ENCODE assay signal across 2 cellular contexts in the genomic region with DNA sequence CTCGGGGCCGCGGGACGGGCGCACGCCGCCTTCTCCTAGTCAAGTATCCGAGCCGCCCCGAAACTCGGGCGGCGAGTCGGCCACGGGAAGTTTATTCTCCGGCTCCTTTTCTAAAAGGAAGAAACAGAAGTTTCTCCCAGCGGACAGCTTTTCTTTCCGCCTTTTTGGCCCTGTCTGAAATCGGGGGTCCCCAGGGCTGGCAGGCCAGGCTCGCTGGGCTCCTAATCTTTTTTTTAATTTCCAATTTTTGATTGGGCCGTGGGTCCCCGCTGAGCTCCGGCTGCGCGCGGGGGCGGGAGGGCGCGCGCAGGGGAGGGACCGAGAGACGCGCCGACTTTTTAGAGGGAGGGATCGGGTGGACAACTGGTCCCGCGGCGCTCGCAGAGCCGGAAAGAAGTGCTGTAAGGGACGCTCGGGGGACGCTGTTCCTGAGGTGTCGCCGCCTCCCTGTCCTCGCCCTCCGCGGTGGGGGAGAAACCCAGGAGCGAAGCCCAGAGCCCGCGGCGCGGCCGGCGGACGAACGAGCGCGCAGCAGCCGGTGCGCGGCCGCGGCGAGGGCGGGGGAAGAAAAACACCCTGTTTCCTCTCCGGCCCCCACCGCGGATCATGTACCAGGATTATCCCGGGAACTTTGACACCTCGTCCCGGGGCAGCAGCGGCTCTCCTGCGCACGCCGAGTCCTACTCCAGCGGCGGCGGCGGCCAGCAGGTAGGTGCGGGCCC.
TF ChIP-seq lines count a peak whose summit lies in the region.

No MANE protein-coding gene starts in this region.

TF ChIP-seq in SK-N-SH treated with all-trans-retinoic acid at 6 μM for 48 hours, 23 proteins besides CTCF, POLR2A, EP300 and RAD21 (continues in another document):
- no peak for TF ChIP-seq ZNF70 (CRISPR knock-in tag; IDR thresholded peaks at IDR 0.05)
- TF ChIP-seq ESRRG (CRISPR knock-in tag; IDR thresholded peaks at IDR 0.05) = peak; percentile 17; the same call in 1 of the 2 replicates
- no peak for TF ChIP-seq BACH2 (CRISPR knock-in tag; IDR thresholded peaks at IDR 0.05; ENCODE audit: borderline replicate concordance)
- TF ChIP-seq ARNTL (CRISPR knock-in tag; IDR thresholded peaks at IDR 0.05; ENCODE audit: borderline replicate concordance, low read depth) = no peak
- TF ChIP-seq, protein P1, sequence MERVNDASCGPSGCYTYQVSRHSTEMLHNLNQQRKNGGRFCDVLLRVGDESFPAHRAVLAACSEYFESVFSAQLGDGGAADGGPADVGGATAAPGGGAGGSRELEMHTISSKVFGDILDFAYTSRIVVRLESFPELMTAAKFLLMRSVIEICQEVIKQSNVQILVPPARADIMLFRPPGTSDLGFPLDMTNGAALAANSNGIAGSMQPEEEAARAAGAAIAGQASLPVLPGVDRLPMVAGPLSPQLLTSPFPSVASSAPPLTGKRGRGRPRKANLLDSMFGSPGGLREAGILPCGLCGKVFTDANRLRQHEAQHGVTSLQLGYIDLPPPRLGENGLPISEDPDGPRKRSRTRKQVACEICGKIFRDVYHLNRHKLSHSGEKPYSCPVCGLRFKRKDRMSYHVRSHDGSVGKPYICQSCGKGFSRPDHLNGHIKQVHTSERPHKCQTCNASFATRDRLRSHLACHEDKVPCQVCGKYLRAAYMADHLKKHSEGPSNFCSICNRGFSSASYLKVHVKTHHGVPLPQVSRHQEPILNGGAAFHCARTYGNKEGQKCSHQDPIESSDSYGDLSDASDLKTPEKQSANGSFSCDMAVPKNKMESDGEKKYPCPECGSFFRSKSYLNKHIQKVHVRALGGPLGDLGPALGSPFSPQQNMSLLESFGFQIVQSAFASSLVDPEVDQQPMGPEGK (CRISPR knock-in tag; IDR thresholded peaks at IDR 0.05; ENCODE audit: borderline replicate concordance) = no peak; the same call in 1 of the 2 replicates
- TF ChIP-seq RARB (CRISPR knock-in tag; IDR thresholded peaks at IDR 0.05) = no peak
- TF ChIP-seq ZNF565 (CRISPR knock-in tag; conservative IDR thresholded peaks at IDR 0.05; ENCODE audit: low read depth) = no peak
- TF ChIP-seq GLIS3 (CRISPR knock-in tag; IDR thresholded peaks at IDR 0.05) = no peak
- TF ChIP-seq ZNF8 (CRISPR knock-in tag; IDR thresholded peaks at IDR 0.05) = no peak
- TF ChIP-seq, protein P2, sequence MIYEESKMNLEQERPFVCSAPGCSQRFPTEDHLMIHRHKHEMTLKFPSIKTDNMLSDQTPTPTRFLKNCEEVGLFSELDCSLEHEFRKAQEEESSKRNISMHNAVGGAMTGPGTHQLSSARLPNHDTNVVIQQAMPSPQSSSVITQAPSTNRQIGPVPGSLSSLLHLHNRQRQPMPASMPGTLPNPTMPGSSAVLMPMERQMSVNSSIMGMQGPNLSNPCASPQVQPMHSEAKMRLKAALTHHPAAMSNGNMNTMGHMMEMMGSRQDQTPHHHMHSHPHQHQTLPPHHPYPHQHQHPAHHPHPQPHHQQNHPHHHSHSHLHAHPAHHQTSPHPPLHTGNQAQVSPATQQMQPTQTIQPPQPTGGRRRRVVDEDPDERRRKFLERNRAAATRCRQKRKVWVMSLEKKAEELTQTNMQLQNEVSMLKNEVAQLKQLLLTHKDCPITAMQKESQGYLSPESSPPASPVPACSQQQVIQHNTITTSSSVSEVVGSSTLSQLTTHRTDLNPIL (CRISPR knock-in tag; IDR thresholded peaks at IDR 0.05; ENCODE audit: low read depth) = peak; percentile 42; the same call in 1 of the 2 replicates
- no peak for TF ChIP-seq ZC3H10 (CRISPR knock-in tag; IDR thresholded peaks at IDR 0.05)
- TF ChIP-seq, protein P3, sequence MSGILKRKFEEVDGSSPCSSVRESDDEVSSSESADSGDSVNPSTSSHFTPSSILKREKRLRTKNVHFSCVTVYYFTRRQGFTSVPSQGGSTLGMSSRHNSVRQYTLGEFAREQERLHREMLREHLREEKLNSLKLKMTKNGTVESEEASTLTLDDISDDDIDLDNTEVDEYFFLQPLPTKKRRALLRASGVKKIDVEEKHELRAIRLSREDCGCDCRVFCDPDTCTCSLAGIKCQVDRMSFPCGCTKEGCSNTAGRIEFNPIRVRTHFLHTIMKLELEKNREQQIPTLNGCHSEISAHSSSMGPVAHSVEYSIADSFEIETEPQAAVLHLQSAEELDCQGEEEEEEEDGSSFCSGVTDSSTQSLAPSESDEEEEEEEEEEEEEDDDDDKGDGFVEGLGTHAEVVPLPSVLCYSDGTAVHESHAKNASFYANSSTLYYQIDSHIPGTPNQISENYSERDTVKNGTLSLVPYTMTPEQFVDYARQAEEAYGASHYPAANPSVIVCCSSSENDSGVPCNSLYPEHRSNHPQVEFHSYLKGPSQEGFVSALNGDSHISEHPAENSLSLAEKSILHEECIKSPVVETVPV (CRISPR knock-in tag; IDR thresholded peaks at IDR 0.05) = no peak
- no peak for TF ChIP-seq TOX (CRISPR knock-in tag; IDR thresholded peaks at IDR 0.05; ENCODE audit: borderline replicate concordance)
- no peak for TF ChIP-seq OSR1 (CRISPR knock-in tag; IDR thresholded peaks at IDR 0.05)
- TF ChIP-seq SNAI2 (CRISPR knock-in tag; IDR thresholded peaks at IDR 0.05) = no peak
- TF ChIP-seq ZFP30 (CRISPR knock-in tag; IDR thresholded peaks at IDR 0.05) = no peak
- TF ChIP-seq TCF4 (CRISPR knock-in tag; IDR thresholded peaks at IDR 0.05; ENCODE audit: borderline replicate concordance) = no peak
- TF ChIP-seq, protein P4, sequence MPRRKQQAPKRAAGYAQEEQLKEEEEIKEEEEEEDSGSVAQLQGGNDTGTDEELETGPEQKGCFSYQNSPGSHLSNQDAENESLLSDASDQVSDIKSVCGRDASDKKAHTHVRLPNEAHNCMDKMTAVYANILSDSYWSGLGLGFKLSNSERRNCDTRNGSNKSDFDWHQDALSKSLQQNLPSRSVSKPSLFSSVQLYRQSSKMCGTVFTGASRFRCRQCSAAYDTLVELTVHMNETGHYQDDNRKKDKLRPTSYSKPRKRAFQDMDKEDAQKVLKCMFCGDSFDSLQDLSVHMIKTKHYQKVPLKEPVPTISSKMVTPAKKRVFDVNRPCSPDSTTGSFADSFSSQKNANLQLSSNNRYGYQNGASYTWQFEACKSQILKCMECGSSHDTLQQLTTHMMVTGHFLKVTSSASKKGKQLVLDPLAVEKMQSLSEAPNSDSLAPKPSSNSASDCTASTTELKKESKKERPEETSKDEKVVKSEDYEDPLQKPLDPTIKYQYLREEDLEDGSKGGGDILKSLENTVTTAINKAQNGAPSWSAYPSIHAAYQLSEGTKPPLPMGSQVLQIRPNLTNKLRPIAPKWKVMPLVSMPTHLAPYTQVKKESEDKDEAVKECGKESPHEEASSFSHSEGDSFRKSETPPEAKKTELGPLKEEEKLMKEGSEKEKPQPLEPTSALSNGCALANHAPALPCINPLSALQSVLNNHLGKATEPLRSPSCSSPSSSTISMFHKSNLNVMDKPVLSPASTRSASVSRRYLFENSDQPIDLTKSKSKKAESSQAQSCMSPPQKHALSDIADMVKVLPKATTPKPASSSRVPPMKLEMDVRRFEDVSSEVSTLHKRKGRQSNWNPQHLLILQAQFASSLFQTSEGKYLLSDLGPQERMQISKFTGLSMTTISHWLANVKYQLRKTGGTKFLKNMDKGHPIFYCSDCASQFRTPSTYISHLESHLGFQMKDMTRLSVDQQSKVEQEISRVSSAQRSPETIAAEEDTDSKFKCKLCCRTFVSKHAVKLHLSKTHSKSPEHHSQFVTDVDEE (CRISPR knock-in tag; IDR thresholded peaks at IDR 0.05) = no peak

TF ChIP-seq in K562, 482 proteins besides CTCF, POLR2A, EP300 and RAD21 (continues in another document):
- TF ChIP-seq, protein P1 (CRISPR knock-in tag; IDR thresholded peaks at IDR 0.05; ENCODE audit: borderline replicate concordance) = no peak
- TF ChIP-seq SREBF2 (CRISPR knock-in tag; IDR thresholded peaks at IDR 0.05) (no peak), NFIX (CRISPR knock-in tag; IDR thresholded peaks at IDR 0.05; ENCODE audit: low read depth) (no peak), ZNF77 (CRISPR knock-in tag; IDR thresholded peaks at IDR 0.05) (no peak), RBM39 (optimal IDR thresholded peaks at IDR 0.05; ENCODE audit: low read depth, low read length) (no peak), CBX2 (IDR thresholded peaks at IDR 0.05; ENCODE audit: insufficient read depth, low read length, poor library complexity, severe bottlenecking) (no peak), HNRNPLL (IDR thresholded peaks at IDR 0.05; ENCODE audit: low read depth, low read length, poor library complexity, severe bottlenecking) (no peak), ZNF707 (CRISPR knock-in tag; conservative IDR thresholded peaks at IDR 0.05) (no peak), CREBBP (IDR thresholded peaks at IDR 0.05; ENCODE audit: low read depth, low read length) (no peak), ZNF311 (CRISPR knock-in tag; IDR thresholded peaks at IDR 0.05) (no peak), MIER1 (IDR thresholded peaks at IDR 0.05; ENCODE audit: low read depth) (no peak)
- TF ChIP-seq, protein P5, sequence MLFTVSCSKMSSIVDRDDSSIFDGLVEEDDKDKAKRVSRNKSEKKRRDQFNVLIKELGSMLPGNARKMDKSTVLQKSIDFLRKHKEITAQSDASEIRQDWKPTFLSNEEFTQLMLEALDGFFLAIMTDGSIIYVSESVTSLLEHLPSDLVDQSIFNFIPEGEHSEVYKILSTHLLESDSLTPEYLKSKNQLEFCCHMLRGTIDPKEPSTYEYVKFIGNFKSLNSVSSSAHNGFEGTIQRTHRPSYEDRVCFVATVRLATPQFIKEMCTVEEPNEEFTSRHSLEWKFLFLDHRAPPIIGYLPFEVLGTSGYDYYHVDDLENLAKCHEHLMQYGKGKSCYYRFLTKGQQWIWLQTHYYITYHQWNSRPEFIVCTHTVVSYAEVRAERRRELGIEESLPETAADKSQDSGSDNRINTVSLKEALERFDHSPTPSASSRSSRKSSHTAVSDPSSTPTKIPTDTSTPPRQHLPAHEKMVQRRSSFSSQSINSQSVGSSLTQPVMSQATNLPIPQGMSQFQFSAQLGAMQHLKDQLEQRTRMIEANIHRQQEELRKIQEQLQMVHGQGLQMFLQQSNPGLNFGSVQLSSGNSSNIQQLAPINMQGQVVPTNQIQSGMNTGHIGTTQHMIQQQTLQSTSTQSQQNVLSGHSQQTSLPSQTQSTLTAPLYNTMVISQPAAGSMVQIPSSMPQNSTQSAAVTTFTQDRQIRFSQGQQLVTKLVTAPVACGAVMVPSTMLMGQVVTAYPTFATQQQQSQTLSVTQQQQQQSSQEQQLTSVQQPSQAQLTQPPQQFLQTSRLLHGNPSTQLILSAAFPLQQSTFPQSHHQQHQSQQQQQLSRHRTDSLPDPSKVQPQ (CRISPR knock-in tag; IDR thresholded peaks at IDR 0.05; ENCODE audit: borderline replicate concordance) = no peak
- TF ChIP-seq, protein P6, sequence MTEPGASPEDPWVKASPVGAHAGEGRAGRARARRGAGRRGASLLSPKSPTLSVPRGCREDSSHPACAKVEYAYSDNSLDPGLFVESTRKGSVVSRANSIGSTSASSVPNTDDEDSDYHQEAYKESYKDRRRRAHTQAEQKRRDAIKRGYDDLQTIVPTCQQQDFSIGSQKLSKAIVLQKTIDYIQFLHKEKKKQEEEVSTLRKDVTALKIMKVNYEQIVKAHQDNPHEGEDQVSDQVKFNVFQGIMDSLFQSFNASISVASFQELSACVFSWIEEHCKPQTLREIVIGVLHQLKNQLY (CRISPR knock-in tag; conservative IDR thresholded peaks at IDR 0.05) = no peak
- TF ChIP-seq, protein P7, sequence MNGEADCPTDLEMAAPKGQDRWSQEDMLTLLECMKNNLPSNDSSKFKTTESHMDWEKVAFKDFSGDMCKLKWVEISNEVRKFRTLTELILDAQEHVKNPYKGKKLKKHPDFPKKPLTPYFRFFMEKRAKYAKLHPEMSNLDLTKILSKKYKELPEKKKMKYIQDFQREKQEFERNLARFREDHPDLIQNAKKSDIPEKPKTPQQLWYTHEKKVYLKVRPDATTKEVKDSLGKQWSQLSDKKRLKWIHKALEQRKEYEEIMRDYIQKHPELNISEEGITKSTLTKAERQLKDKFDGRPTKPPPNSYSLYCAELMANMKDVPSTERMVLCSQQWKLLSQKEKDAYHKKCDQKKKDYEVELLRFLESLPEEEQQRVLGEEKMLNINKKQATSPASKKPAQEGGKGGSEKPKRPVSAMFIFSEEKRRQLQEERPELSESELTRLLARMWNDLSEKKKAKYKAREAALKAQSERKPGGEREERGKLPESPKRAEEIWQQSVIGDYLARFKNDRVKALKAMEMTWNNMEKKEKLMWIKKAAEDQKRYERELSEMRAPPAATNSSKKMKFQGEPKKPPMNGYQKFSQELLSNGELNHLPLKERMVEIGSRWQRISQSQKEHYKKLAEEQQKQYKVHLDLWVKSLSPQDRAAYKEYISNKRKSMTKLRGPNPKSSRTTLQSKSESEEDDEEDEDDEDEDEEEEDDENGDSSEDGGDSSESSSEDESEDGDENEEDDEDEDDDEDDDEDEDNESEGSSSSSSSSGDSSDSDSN (IDR thresholded peaks at IDR 0.05; ENCODE audit: borderline replicate concordance in 1 of 2, low read depth in 2 of 2, low read length in 2 of 2) = 0 out of 4 replicates have a peak, but pooled peaks have one; percentile 46 to 57
- TF ChIP-seq, protein P8, sequence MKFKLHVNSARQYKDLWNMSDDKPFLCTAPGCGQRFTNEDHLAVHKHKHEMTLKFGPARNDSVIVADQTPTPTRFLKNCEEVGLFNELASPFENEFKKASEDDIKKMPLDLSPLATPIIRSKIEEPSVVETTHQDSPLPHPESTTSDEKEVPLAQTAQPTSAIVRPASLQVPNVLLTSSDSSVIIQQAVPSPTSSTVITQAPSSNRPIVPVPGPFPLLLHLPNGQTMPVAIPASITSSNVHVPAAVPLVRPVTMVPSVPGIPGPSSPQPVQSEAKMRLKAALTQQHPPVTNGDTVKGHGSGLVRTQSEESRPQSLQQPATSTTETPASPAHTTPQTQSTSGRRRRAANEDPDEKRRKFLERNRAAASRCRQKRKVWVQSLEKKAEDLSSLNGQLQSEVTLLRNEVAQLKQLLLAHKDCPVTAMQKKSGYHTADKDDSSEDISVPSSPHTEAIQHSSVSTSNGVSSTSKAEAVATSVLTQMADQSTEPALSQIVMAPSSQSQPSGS (CRISPR knock-in tag; IDR thresholded peaks at IDR 0.05) = no peak
